ENCODE assay signal across 23 cellular contexts in genomic region chr9:134031071-134031470, GRCh38. TPM values are rescaled to one million over a fixed set of nuclear protein-coding genes. Genes with fewer than 3 reads are reported as not detected.
DNase-seq lines count a peak whose midpoint lies in the region; ATAC-seq, FAIRE-seq and TF ChIP-seq lines count a peak whose summit lies in the region.
"Had no signal": no experiment of that assay in that cellular context is flagged by ENCODE, and none has a peak within 500 bp of the region (broad histone marks: within the 10 kb centered on the region; RNA-seq: fewer than 3 reads in every experiment).

No MANE protein-coding gene starts in this region.

- peaks cover 10% of the 10 kb centered on the region for H3K4me1 Mint-ChIP-seq in activated naive CD4-positive, alpha-beta T cell treated with anti-CD3 and anti-CD28 coated beads, Interleukin-2, amount 10 ng/mL, durations not matched to agents 7 days and 5 days
- peaks cover 8% of the 10 kb centered on the region for H3K4me1 Mint-ChIP-seq in activated naive CD4-positive, alpha-beta T cell treated with anti-CD3 and anti-CD28 coated beads for 36 hours (ENCODE audit: low read depth)
- peaks cover 21% of the 10 kb centered on the region for H3K4me1 Mint-ChIP-seq in neural crest cell

- no peak overlapping the region for H3K4me3 ChIP-seq in kidney (ENCODE audit: low read length in 2 of 2)
- H3K4me3 ChIP-seq: BLaER1 treated with 17β-estradiol and CSF1 and Interleukin-3, amounts not matched to agents 10 nM and 100 nM; SJCRH30 had no signal

- peaks cover 27% of the 10 kb centered on the region for H3K36me3 Mint-ChIP-seq in activated naive CD4-positive, alpha-beta T cell treated with anti-CD3 and anti-CD28 coated beads, Interleukin-2, amount 10 ng/mL, durations not matched to agents 7 days and 5 days
- peaks cover 19% of the 10 kb centered on the region for H3K36me3 Mint-ChIP-seq in activated naive CD4-positive, alpha-beta T cell treated with anti-CD3 and anti-CD28 coated beads for 36 hours (ENCODE audit: low read depth)
- H3K36me3 Mint-ChIP-seq in neural crest cell (ENCODE audit: low read depth) = peaks cover 18% of the 10 kb centered on the region

- no peak for TF ChIP-seq CTCF in kidney (IDR thresholded peaks at IDR 0.05; ENCODE audit: borderline replicate concordance, extremely low read depth, insufficient read depth)
- no peak for TF ChIP-seq CTCF in neural crest cell (conservative IDR thresholded peaks at IDR 0.05)

- no peak overlapping the region for H3K27ac ChIP-seq in kidney (ENCODE audit: low read depth in 2 of 2, low read length in 2 of 2)
- H3K27ac ChIP-seq: BLaER1 treated with 17β-estradiol and CSF1 and Interleukin-3, amounts not matched to agents 10 nM and 100 nM; SJCRH30 had no signal

- H3K9me3 Mint-ChIP-seq in activated naive CD4-positive, alpha-beta T cell treated with anti-CD3 and anti-CD28 coated beads, Interleukin-2, amount 10 ng/mL, durations not matched to agents 7 days and 5 days = no peaks in the 10 kb centered on the region
- H3K9me3 Mint-ChIP-seq in activated naive CD4-positive, alpha-beta T cell treated with anti-CD3 and anti-CD28 coated beads for 36 hours = no peaks in the 10 kb centered on the region
- H3K9me3 Mint-ChIP-seq in neural crest cell = no peaks in the 10 kb centered on the region
- H3K9me3 Mint-ChIP-seq: CD4-positive, alpha-beta memory T cell had no signal

- peak; percentile 8 for DNase-seq in activated naive CD4-positive, alpha-beta T cell treated with anti-CD3 and anti-CD28 coated beads, Interleukin-2, amount 10 ng/mL, durations not matched to agents 7 days and 5 days
- no peak for DNase-seq in activated naive CD4-positive, alpha-beta T cell treated with anti-CD3 and anti-CD28 coated beads for 36 hours
- DNase-seq in kidney (peak; percentile 72), neural crest cell (ENCODE audit: low read depth, low spot score) (no peak), NCI-H2227 treated with DMSO at 0.1 percent for 48 hours (lab: John Stamatoyannopoulos, UW) (no peak)
- DNase-seq: 8988T; Caco-2; CD4-positive, alpha-beta memory T cell; DND-41; GOT3; HCEC 1CT; Kasumi-1; NCI-H1417 treated with DMSO at 0.1 percent for 48 hours; NCI-H187 treated with DMSO at 0.1 percent for 48 hours; NCI-H345; NCI-H524; NCI-H774 had no signal

- no peak overlapping the region for H3K4me3 Mint-ChIP-seq in activated naive CD4-positive, alpha-beta T cell treated with anti-CD3 and anti-CD28 coated beads, Interleukin-2, amount 10 ng/mL, durations not matched to agents 7 days and 5 days
- H3K4me3 Mint-ChIP-seq in activated naive CD4-positive, alpha-beta T cell treated with anti-CD3 and anti-CD28 coated beads for 36 hours = no peak overlapping the region
- H3K4me3 Mint-ChIP-seq in neural crest cell = peak overlapping the region; percentile 71
- H3K4me3 Mint-ChIP-seq: CD4-positive, alpha-beta memory T cell had no signal

- H3K9me3 ChIP-seq in kidney (ENCODE audit: control insufficient read depth in 1 of 2, low read length in 2 of 2) = no peaks in the 10 kb centered on the region
- H3K9me3 ChIP-seq: BLaER1 treated with 17β-estradiol and CSF1 and Interleukin-3, amounts not matched to agents 10 nM and 100 nM; Caco-2; SJCRH30 had no signal

- H3K4me1 ChIP-seq in kidney (ENCODE audit: control insufficient read depth in 1 of 2, insufficient read depth in 1 of 2, low read depth in 1 of 2, low read length in 2 of 2) = peaks cover 0 to 2% of the 10 kb centered on the region in 2 donors
- H3K4me1 ChIP-seq: SJCRH30 had no signal

- H3K27ac Mint-ChIP-seq in activated naive CD4-positive, alpha-beta T cell treated with anti-CD3 and anti-CD28 coated beads, Interleukin-2, amount 10 ng/mL, durations not matched to agents 7 days and 5 days = no peak overlapping the region
- no peak overlapping the region for H3K27ac Mint-ChIP-seq in activated naive CD4-positive, alpha-beta T cell treated with anti-CD3 and anti-CD28 coated beads for 36 hours
- H3K27ac Mint-ChIP-seq in neural crest cell (ENCODE audit: unreplicated experiment) = no peak overlapping the region

- no peak overlapping the region for H3K9ac ChIP-seq in kidney (ENCODE audit: low read length in 2 of 2)
- H3K9ac ChIP-seq: BLaER1 treated with 17β-estradiol and CSF1 and Interleukin-3, amounts not matched to agents 10 nM and 100 nM had no signal

- H3K36me3 ChIP-seq in kidney (ENCODE audit: control insufficient read depth in 1 of 2, insufficient read depth in 2 of 2, low read length in 2 of 2) = peaks cover 20 to 26% of the 10 kb centered on the region in 2 donors

- no peak for FAIRE-seq in kidney (lab: Jason Lieb, UNC)
- FAIRE-seq: G401.6 had no signal

- intact Hi-C loops in activated naive CD4-positive, alpha-beta T cell treated with anti-CD3 and anti-CD28 coated beads for 36 hours (cut with micrococcal nuclease) = no loop called here
- intact Hi-C loops in kidney (cut with DNase I) = no loop called here

- no peak for ATAC-seq in HG02884 (IDR thresholded peaks at IDR 0.05; ENCODE audit: unreplicated experiment)
- no peak for ATAC-seq in HG03521 (IDR thresholded peaks at IDR 0.05; ENCODE audit: unreplicated experiment)
- ATAC-seq: Panc1 had no signal

- H3K27me3 Mint-ChIP-seq in activated naive CD4-positive, alpha-beta T cell treated with anti-CD3 and anti-CD28 coated beads, Interleukin-2, amount 10 ng/mL, durations not matched to agents 7 days and 5 days = no peaks in the 10 kb centered on the region
- no peaks in the 10 kb centered on the region for H3K27me3 Mint-ChIP-seq in activated naive CD4-positive, alpha-beta T cell treated with anti-CD3 and anti-CD28 coated beads for 36 hours (ENCODE audit: low read depth)
- no peaks in the 10 kb centered on the region for H3K27me3 Mint-ChIP-seq in neural crest cell (ENCODE audit: low read depth)
- H3K27me3 Mint-ChIP-seq: CD4-positive, alpha-beta memory T cell had no signal

- CTCF ChIA-PET in activated naive CD4-positive, alpha-beta T cell treated with anti-CD3 and anti-CD28 coated beads, Interleukin-2, amount 10 ng/mL, durations not matched to agents 7 days and 5 days (lab: Charles Lee) = interaction anchor here (0.6 kb wide), 1 partner anchor 693 kb away, joined by 3 read pairs; no protein-coding TSS in a partner anchor
- CTCF ChIA-PET in activated naive CD4-positive, alpha-beta T cell treated with anti-CD3 and anti-CD28 coated beads for 36 hours (lab: Charles Lee) = no interaction called here

RNA-seq across cellular contexts. Expression of gene BRD3OS, which starts 5.8 kb away (rescaled TPM):
- total RNA-seq in activated naive CD4-positive, alpha-beta T cell treated with anti-CD3 and anti-CD28 coated beads for 36 hours = 1 to 10 TPM; 6.3 to 6.7 TPM
- total RNA-seq in kidney (24.4 TPM), neural crest cell (25.9 and 30.7 TPM in 2 replicates)
- polyA plus RNA-seq in kidney (ENCODE audit: insufficient read depth, low read depth, low replicate concordance) = 16.5 TPM

RNA-seq across cellular contexts. Expression of gene BRD3, which starts 36.8 kb away (rescaled TPM):
- 10 to 100 TPM; 34.2 to 36.6 TPM for total RNA-seq in activated naive CD4-positive, alpha-beta T cell treated with anti-CD3 and anti-CD28 coated beads for 36 hours
- total RNA-seq in kidney (46.2 TPM), neural crest cell (73.2 and 77.6 TPM in 2 replicates)
- polyA plus RNA-seq in kidney (ENCODE audit: insufficient read depth, low read depth, low replicate concordance) = 7.7 TPM

RNA-seq across cellular contexts. Expression of gene VAV2, which starts 38.9 kb away (rescaled TPM):
- total RNA-seq in activated naive CD4-positive, alpha-beta T cell treated with anti-CD3 and anti-CD28 coated beads for 36 hours = 1 to 10 TPM; 3.4 to 3.8 TPM
- 47.1 TPM for total RNA-seq in kidney
- 22.3 TPM for polyA plus RNA-seq in kidney (ENCODE audit: insufficient read depth, low read depth, low replicate concordance)
- total RNA-seq in neural crest cell = 40.6 and 47.0 TPM in 2 replicates

Comparison
In these comparisons a context has a peak if more than half of its experiments do, and no peak if none do; other contexts are left out.
1. DNase-seq: peak in activated naive CD4-positive, alpha-beta T cell treated with anti-CD3 and anti-CD28 coated beads, Interleukin-2, amount 10 ng/mL, durations not matched to agents 7 days and 5 days (single experiment) and kidney (single experiment); none in activated naive CD4-positive, alpha-beta T cell treated with anti-CD3 and anti-CD28 coated beads for 36 hours (single experiment), neural crest cell (single experiment) and NCI-H2227 treated with DMSO at 0.1 percent for 48 hours (single experiment).